ENCODE assay signal across 9 cellular contexts in genomic region chr1:235199441-235199840, GRCh38. TPM values are rescaled to one million over a fixed set of nuclear protein-coding genes. Genes with fewer than 3 reads are reported as not detected.
DNase-seq lines count a peak whose midpoint lies in the region; ATAC-seq and TF ChIP-seq lines count a peak whose summit lies in the region.
"Had no signal": no experiment of that assay in that cellular context is flagged by ENCODE, and none has a peak within 500 bp of the region (broad histone marks: within the 10 kb centered on the region; RNA-seq: fewer than 3 reads in every experiment).

No MANE protein-coding gene starts in this region.

- H3K9me2 ChIP-seq in Karpas-422 (replicated peaks; ENCODE audit: insufficient read depth, low read length), result no peaks in the 10 kb centered on the region

- H4K20me1 ChIP-seq in Karpas-422 (ENCODE audit: insufficient read depth, low read depth, low read length), result no peaks in the 10 kb centered on the region

- H3K4ac ChIP-seq in mesendoderm (ENCODE audit: low read depth, low read length), result no peak overlapping the region

- H3K9me3 ChIP-seq in Karpas-422 (ENCODE audit: low read length), result no peaks in the 10 kb centered on the region

- H3K79me2 ChIP-seq in Karpas-422 (ENCODE audit: low read length), result peaks cover 24% of the 10 kb centered on the region
- no peaks in the 10 kb centered on the region for H3K79me2 ChIP-seq in mesendoderm (ENCODE audit: control insufficient read depth, insufficient read depth, low read length)

- H4K8ac ChIP-seq in mesendoderm (ENCODE audit: low read depth, low read length), result no peak overlapping the region

- H3K4me1 ChIP-seq in Karpas-422 (ENCODE audit: low read length), result no peaks in the 10 kb centered on the region
- no peaks in the 10 kb centered on the region for H3K4me1 ChIP-seq in mesendoderm (ENCODE audit: control insufficient read depth, low read depth, low read length)

- H2AFZ ChIP-seq in Karpas-422 (ENCODE audit: low read length), result no peak overlapping the region

- CTCF ChIA-PET in BJ (lab: Yijun Ruan, JAX), result interaction anchor here (0.6 to 1.7 kb wide), 4 partner anchors 8 to 130 kb away, joined by 3 to 4 read pairs (median 3); no protein-coding TSS in a partner anchor

- POLR2A ChIA-PET in BJ (lab: Charles Lee), result no interaction called here

- H2AK5ac ChIP-seq in mesendoderm (ENCODE audit: low read length), result no peak overlapping the region

- no peak for TF ChIP-seq POLR2A in GM18505 (IDR thresholded peaks at IDR 0.05; ENCODE audit: borderline replicate concordance, extremely low read depth, insufficient read depth, insufficient read length)

- H3K27me3 ChIP-seq in BJ (ENCODE audit: control insufficient read depth, insufficient read depth, low read length), result no peaks in the 10 kb centered on the region
- no peaks in the 10 kb centered on the region for H3K27me3 ChIP-seq in Karpas-422 (ENCODE audit: low read length)
- H3K27me3 ChIP-seq in mesendoderm (ENCODE audit: insufficient read depth, low read length, poor library complexity), result no peaks in the 10 kb centered on the region

- no peak overlapping the region for H3K18ac ChIP-seq in mesendoderm (ENCODE audit: low read length)

- no peak overlapping the region for H3K56ac ChIP-seq in mesendoderm (ENCODE audit: low read length)

- no CpG with 5 or more reads among the region's 6 CpGs for WGBS in mesendoderm (ENCODE audit: extremely low coverage, insufficient coverage, low lambda C conversion rate)

- H2BK5ac ChIP-seq in mesendoderm (ENCODE audit: low read length), result no peak overlapping the region

- H3K9ac ChIP-seq in Karpas-422 (ENCODE audit: low read length) (no peak overlapping the region), mesendoderm (ENCODE audit: low read length) (no peak overlapping the region)

- H2BK15ac ChIP-seq in mesendoderm (replicated peaks; ENCODE audit: low read depth), result no peak overlapping the region

- no peak overlapping the region for H4K5ac ChIP-seq in mesendoderm (ENCODE audit: low read length)

- TF ChIP-seq CTCF in BJ (IDR thresholded peaks at IDR 0.05; ENCODE audit: insufficient read depth, low read depth, low read length), result peak; percentile 47

- no peak overlapping the region for H2BK120ac ChIP-seq in mesendoderm (ENCODE audit: low read depth, low read length)

- H3K79me1 ChIP-seq in mesendoderm (ENCODE audit: low read length), result no peaks in the 10 kb centered on the region

- H3K4me3 ChIP-seq in BJ (ENCODE audit: low read depth, low read length), result no peak overlapping the region
- H3K4me3 ChIP-seq in Karpas-422 (ENCODE audit: low read length), result no peak overlapping the region
- no peak overlapping the region for H3K4me3 ChIP-seq in mesendoderm (ENCODE audit: low read length)

- no peak overlapping the region for H3K4me2 ChIP-seq in Karpas-422 (ENCODE audit: low read depth, low read length, poor library complexity, severe bottlenecking)
- no peak overlapping the region for H3K4me2 ChIP-seq in mesendoderm (ENCODE audit: low read length)

- H3K23ac ChIP-seq in mesendoderm (ENCODE audit: low read length), result no peak overlapping the region

- H3K27ac ChIP-seq in Karpas-422 (ENCODE audit: low read length), result no peak overlapping the region
- H3K27ac ChIP-seq in mesendoderm (ENCODE audit: low read depth, low read length), result no peak overlapping the region

- H3K36me3 ChIP-seq in BJ (ENCODE audit: control insufficient read depth, insufficient read depth, low read length), result peaks cover 2% of the 10 kb centered on the region; the same call in 1 of the 2 replicates
- H3K36me3 ChIP-seq in Karpas-422 (ENCODE audit: insufficient read depth, low read length), result peaks cover 13% of the 10 kb centered on the region; the same call in 1 of the 2 replicates
- no peaks in the 10 kb centered on the region for H3K36me3 ChIP-seq in mesendoderm (ENCODE audit: control insufficient read depth, insufficient read depth, low read length)

- ATAC-seq in GM18505 (IDR thresholded peaks at IDR 0.05; ENCODE audit: unreplicated experiment) (no peak), HG03571 (IDR thresholded peaks at IDR 0.05; ENCODE audit: unreplicated experiment) (no peak)

- DNase-seq in BJ (ENCODE audit: low read depth), result no peak
- peak; percentile 62 for DNase-seq in Karpas-422
- peak; percentile 26 to 50 for DNase-seq in dermis microvascular lymphatic vessel endothelial cell (ENCODE audit: low read depth in 2 of 2)
- DNase-seq in mesendoderm, result peak; percentile 91
- no peak for DNase-seq in ureter (ENCODE audit: low spot score)
- DNase-seq in SW 1271 (lab: John Stamatoyannopoulos, UW), result no peak
- DNase-seq: NCI-H69 had no signal

RNA-seq across cellular contexts. Expression of gene RBM34, which starts 38.4 kb away (rescaled TPM):
- 24.4 and 34.0 TPM in 2 replicates for polyA plus RNA-seq in BJ (2011; rRNA removed)
- 13.8 and 16.3 TPM in 2 replicates for polyA minus RNA-seq in BJ (2011; rRNA and poly(A)+ RNA removed)
- total RNA-seq in Karpas-422 (2014; rRNA removed; shearing (Covaris generic); ENCODE audit: low replicate concordance), result 39.3 and 45.1 TPM in 2 replicates
- 27.3 and 32.3 TPM in 2 replicates for total RNA-seq in dermis microvascular lymphatic vessel endothelial cell
- 145 TPM for polyA plus RNA-seq in mesendoderm (2013, experiment 1 of 2)
- 149 TPM for polyA plus RNA-seq in mesendoderm (2013, experiment 2 of 2)
- total RNA-seq in ureter, result 67.0 TPM

Comparison
In these comparisons a context has a peak if more than half of its experiments do, and no peak if none do; other contexts are left out.
1. DNase-seq: peak in Karpas-422 (single experiment), dermis microvascular lymphatic vessel endothelial cell (2 of 2) and mesendoderm (single experiment); none in BJ (single experiment), ureter (single experiment) and SW 1271 (0 of 2).